ENCODE assay signal across 8 cellular contexts in the genomic region with DNA sequence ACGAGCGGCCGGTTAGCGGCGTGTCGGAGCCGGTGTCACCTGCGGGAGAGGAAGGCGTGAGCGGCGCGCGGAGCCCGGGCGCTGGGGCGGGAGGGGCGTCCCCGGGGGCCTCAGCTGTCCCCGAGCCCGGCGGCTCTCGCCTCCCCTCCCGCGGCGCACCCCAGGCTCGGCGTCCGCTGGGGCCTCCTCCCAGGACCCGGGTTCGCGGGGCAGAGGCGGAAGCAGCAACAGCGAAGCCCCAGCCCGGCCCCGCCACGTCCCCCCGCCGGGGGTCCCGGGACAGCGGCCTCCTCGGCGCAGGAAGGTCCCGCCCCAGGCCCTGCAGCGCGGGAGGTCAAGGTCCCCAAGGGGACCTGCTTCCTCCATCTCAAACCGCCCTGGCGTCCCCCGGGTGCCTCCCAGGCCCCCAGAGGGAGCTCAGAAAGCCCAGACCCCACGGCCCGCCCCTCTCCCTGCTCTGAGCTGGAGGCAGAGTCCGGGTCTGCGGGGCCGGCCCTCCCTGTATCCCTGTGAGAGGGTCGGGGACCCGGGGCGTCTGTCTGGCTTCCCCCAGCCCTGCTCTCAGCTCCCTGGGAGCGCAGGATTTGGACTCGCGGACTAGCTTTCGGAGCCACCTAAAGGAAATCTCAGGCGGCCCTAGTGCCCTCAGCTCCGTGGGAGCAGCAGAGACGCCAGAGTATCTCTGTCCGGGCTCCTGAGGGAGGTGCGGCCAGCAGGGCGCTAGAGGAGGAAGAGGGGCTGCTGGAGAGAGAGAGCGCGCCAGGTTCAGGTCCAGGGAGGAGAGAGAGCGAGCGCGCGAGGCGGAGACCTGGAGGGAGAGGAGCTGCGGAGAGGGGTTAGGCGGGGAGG. TPM values are rescaled to one million over a fixed set of nuclear protein-coding genes. Genes with fewer than 3 reads are reported as not detected.
DNase-seq lines count a peak whose midpoint lies in the region; ATAC-seq, FAIRE-seq and TF ChIP-seq lines count a peak whose summit lies in the region.

No MANE protein-coding gene starts in this region.

- peak overlapping the region; percentile 89 for H3K27ac ChIP-seq in RWPE1
- peak overlapping the region; percentile 57 to 61 for H3K27ac ChIP-seq in small intestine (ENCODE audit: low read depth in 1 of 2, low read length in 1 of 2)

- POLR2A ChIA-PET in RWPE1 (lab: Yijun Ruan, JAX; ENCODE audit: low non-redundant PET): interaction anchor here (0.5 kb wide), 1 partner anchor 155 kb away, joined by 3 read pairs; no protein-coding TSS in a partner anchor

- peak; percentile 21 for ATAC-seq in GM21360 (IDR thresholded peaks at IDR 0.05; ENCODE audit: unreplicated experiment)
- ATAC-seq in HG03521 (IDR thresholded peaks at IDR 0.05; ENCODE audit: unreplicated experiment): peak; percentile 34

- peaks cover 0 to 3% of the 10 kb centered on the region in 2 donors for H3K4me1 ChIP-seq in small intestine (ENCODE audit: control insufficient read depth in 2 of 2, insufficient read depth in 1 of 2, low read depth in 1 of 2, low read length in 1 of 2)

- TF ChIP-seq CTCF in RWPE1 (conservative IDR thresholded peaks at IDR 0.05; ENCODE audit: low read depth): no peak

- in situ Hi-C loops in T47D (cut with HindIII; ENCODE audit: low pct_unique_long_range_greater_than_20kb, low sequenced_read_pairs): no loop called here

- 0 to 1% (median 0%) methylated on average over 44 to 75 of the region's 75 CpGs for WGBS in small intestine, 3 donors

- peak overlapping the region; percentile 67 to 68 for H3K4me3 ChIP-seq in small intestine (ENCODE audit: low read depth in 1 of 2, low read length in 2 of 2)

- H3K27me3 ChIP-seq in small intestine (ENCODE audit: control insufficient read depth in 2 of 2, insufficient read depth in 2 of 2, low read length in 2 of 2): peaks cover 0 to 14% of the 10 kb centered on the region in 2 donors

- CTCF ChIA-PET in RWPE1 (lab: Yijun Ruan, JAX): interaction anchor here (0.6 to 1.1 kb wide), 4 partner anchors 27 to 441 kb away, joined by 3 to 5 read pairs (median 4); no protein-coding TSS in a partner anchor

- no peaks in the 10 kb centered on the region for H3K9me3 ChIP-seq in small intestine (ENCODE audit: control insufficient read depth, low read depth)

- peaks cover 2% of the 10 kb centered on the region in 2 donors for H3K36me3 ChIP-seq in small intestine (ENCODE audit: control insufficient read depth in 2 of 2, insufficient read depth in 2 of 2, low read length in 2 of 2)

- DNase-seq in DMS53 treated with DMSO at 0.1 percent for 48 hours (lab: John Stamatoyannopoulos, UW; ENCODE audit: unreplicated experiment): peak; percentile 30
- DNase-seq in RWPE1 (ENCODE audit: low spot score): peak; percentile 29
- DNase-seq in T47D (ENCODE audit: low read depth in 1 of 2, low spot score in 1 of 2): peak; percentile 58 to 73
- peak; percentile 8 for DNase-seq in inferior parietal cortex (ENCODE audit: extremely low spot score)
- DNase-seq in small intestine: peak; percentile 53
- no peak for DNase-seq in NCI-H187 treated with DMSO at 0.1 percent for 48 hours (lab: John Stamatoyannopoulos, UW)

- no peak for FAIRE-seq in small intestine (lab: Jason Lieb, UNC)

RNA-seq across cellular contexts. Expression of a gene that starts 30.6 kb away (rescaled TPM):
- 10 to 100 TPM; 47.2 to 85.7 (median 70.5) TPM for polyA plus RNA-seq in small intestine

RNA-seq across cellular contexts. Expression of a gene that starts 50.7 kb away (rescaled TPM):
- polyA plus RNA-seq in small intestine: 10 to 100 TPM; 24.1 to 51.7 (median 48.9) TPM
